Comparison of ENCODE assay signal across 1 cellular context in genomic region chr3:16114381-16114916, GRCh38.
TF ChIP-seq lines count a peak whose summit lies in the region.

No MANE protein-coding gene starts in this region.

TF ChIP-seq in IMR-90, 13 proteins besides CTCF, POLR2A, EP300 and RAD21 (continued from another document):
- TF ChIP-seq MXI1 (IDR thresholded peaks at IDR 0.05; ENCODE audit: borderline replicate concordance, low read depth, low read length) (no peak), MAFK (IDR thresholded peaks at IDR 0.05; ENCODE audit: low read depth, low read length) (no peak), RFX5 (IDR thresholded peaks at IDR 0.05; ENCODE audit: low read depth, low read length) (no peak)
